Comparison of ENCODE assay signal across 1 cellular context in genomic region chr11:16280256-16280682, GRCh38.
A peak's percentile ranks its signal among the peaks of the same experiment; 100 is the strongest.
TF ChIP-seq lines count a peak whose summit lies in the region.

No MANE protein-coding gene starts in this region.

TF ChIP-seq in K562, 482 proteins besides CTCF, POLR2A, EP300 and RAD21 (continued from another document and continues in another):
- TF ChIP-seq GTF2F1 (IDR thresholded peaks at IDR 0.05; ENCODE audit: low read depth, low read length) (no peak), ZZZ3 (IDR thresholded peaks at IDR 0.05) (no peak), GATAD2B (IDR thresholded peaks at IDR 0.05; ENCODE audit: borderline replicate concordance) (no peak), ZNF217 (CRISPR knock-in tag; IDR thresholded peaks at IDR 0.05) (no peak), NR1H2 (CRISPR knock-in tag; IDR thresholded peaks at IDR 0.05) (no peak), PCBP2 (IDR thresholded peaks at IDR 0.05; ENCODE audit: low read depth, low read length, poor library complexity, severe bottlenecking) (no peak), ZNF134 (CRISPR knock-in tag; conservative IDR thresholded peaks at IDR 0.05) (no peak), ZNF507 (tag; conservative IDR thresholded peaks at IDR 0.05) (no peak), GTF2E2 (tag; IDR thresholded peaks at IDR 0.05) (peak; percentile 69; the same call in 1 of the 2 replicates), RBM34 (IDR thresholded peaks at IDR 0.05; ENCODE audit: borderline replicate concordance, insufficient read depth, low read length) (no peak), MAZ (CRISPR knock-in tag; conservative IDR thresholded peaks at IDR 0.05 in 1 of 2, IDR thresholded peaks at IDR 0.05 in 1 of 2) (0 out of 4 replicates have a peak, but pooled peaks of 1 of the 2 experiments have one; percentile 15), IRF2 (CRISPR knock-in tag; IDR thresholded peaks at IDR 0.05) (no peak), RBM25 (IDR thresholded peaks at IDR 0.05; ENCODE audit: low read depth, low read length, severe bottlenecking) (no peak), ZBTB7A (IDR thresholded peaks at IDR 0.05; ENCODE audit: borderline replicate concordance, control insufficient read depth, low read depth, low read length) (no peak), MEF2D (tag; conservative IDR thresholded peaks at IDR 0.05; ENCODE audit: low read depth) (no peak), ELK1 (CRISPR knock-in tag; IDR thresholded peaks at IDR 0.05) (no peak), FOXP1 (CRISPR knock-in tag; IDR thresholded peaks at IDR 0.05) (no peak), ZNF324 (CRISPR knock-in tag; IDR thresholded peaks at IDR 0.05) (no peak), HMG20B (CRISPR knock-in tag; IDR thresholded peaks at IDR 0.05) (no peak), KAT2B (IDR thresholded peaks at IDR 0.05; ENCODE audit: low read depth, low read length) (no peak), NCOA2 (IDR thresholded peaks at IDR 0.05; ENCODE audit: partially characterized antibody in 2 of 2) (no peak), CREBBP (IDR thresholded peaks at IDR 0.05; ENCODE audit: low read depth, low read length) (no peak), ZBTB43 (CRISPR knock-in tag; IDR thresholded peaks at IDR 0.05) (no peak), ZNF77 (CRISPR knock-in tag; IDR thresholded peaks at IDR 0.05) (no peak), KDM4B (IDR thresholded peaks at IDR 0.05; ENCODE audit: borderline replicate concordance in 2 of 2, low read depth in 1 of 2) (no peak), ERF (CRISPR knock-in tag; IDR thresholded peaks at IDR 0.05) (no peak), MCM7 (IDR thresholded peaks at IDR 0.05) (no peak), IRF1 (CRISPR knock-in tag; IDR thresholded peaks at IDR 0.05; ENCODE audit: borderline replicate concordance) (no peak), POLR3A (IDR thresholded peaks at IDR 0.05; ENCODE audit: borderline replicate concordance, extremely low read depth, insufficient read depth, insufficient read length) (no peak), ZNF584 (CRISPR knock-in tag; IDR thresholded peaks at IDR 0.05; ENCODE audit: low read depth) (no peak), SIX5 (IDR thresholded peaks at IDR 0.05; ENCODE audit: borderline replicate concordance in 1 of 2, insufficient read depth in 1 of 2, low read depth in 1 of 2, low read length in 2 of 2) (no peak), ZNF12 (CRISPR knock-in tag; IDR thresholded peaks at IDR 0.05) (no peak), FUS (optimal IDR thresholded peaks at IDR 0.05; ENCODE audit: low read depth, low read length) (no peak), POLR2H (tag; IDR thresholded peaks at IDR 0.05; ENCODE audit: low read depth) (no peak), ZMIZ1 (IDR thresholded peaks at IDR 0.05; ENCODE audit: low read depth in 2 of 2, low read length in 2 of 2) (no peak), CBX8 (IDR thresholded peaks at IDR 0.05; ENCODE audit: borderline replicate concordance, extremely low read depth, low read depth, low read length, poor library complexity, severe bottlenecking) (no peak), ZNF511 (CRISPR knock-in tag; IDR thresholded peaks at IDR 0.05) (no peak), HES1 (IDR thresholded peaks at IDR 0.05; ENCODE audit: low read depth) (peak; percentile 70; the same call in 1 of the 2 replicates), MTA2 (IDR thresholded peaks at IDR 0.05; ENCODE audit: low read depth) (peak; percentile 17; the same call in 1 of the 2 replicates), GMEB1 (CRISPR knock-in tag; IDR thresholded peaks at IDR 0.05) (no peak), CC2D1A (IDR thresholded peaks at IDR 0.05) (no peak), MBD1 (CRISPR knock-in tag; IDR thresholded peaks at IDR 0.05) (no peak), ZNF165 (CRISPR knock-in tag; IDR thresholded peaks at IDR 0.05; ENCODE audit: borderline replicate concordance) (no peak), TEAD2 (tag; IDR thresholded peaks at IDR 0.05) (no peak), NFIC (IDR thresholded peaks at IDR 0.05) (peak; percentile 98), RFX5 (IDR thresholded peaks at IDR 0.05; ENCODE audit: low read depth, low read length) (no peak), ATF2 (CRISPR knock-in tag; IDR thresholded peaks at IDR 0.05) (no peak), XRCC4 (IDR thresholded peaks at IDR 0.05; ENCODE audit: extremely low read depth, insufficient read depth, insufficient read length) (no peak), CEBPZ (IDR thresholded peaks at IDR 0.05; ENCODE audit: borderline replicate concordance, low read depth, low read length) (no peak), NFRKB (IDR thresholded peaks at IDR 0.05; ENCODE audit: low read depth) (no peak), NCOA1 (IDR thresholded peaks at IDR 0.05; ENCODE audit: low read depth) (peak; percentile 49; the same call in 1 of the 2 replicates), ZNF316 (IDR thresholded peaks at IDR 0.05) (peak; percentile 89), SLC30A9 (CRISPR knock-in tag; IDR thresholded peaks at IDR 0.05) (no peak), FOXM1 (IDR thresholded peaks at IDR 0.05; ENCODE audit: low read depth) (0 out of 2 replicates have a peak, but pooled peaks have one; percentile 56), FOXM1 (CRISPR knock-in tag; IDR thresholded peaks at IDR 0.05; ENCODE audit: low read depth) (no peak), SNIP1 (IDR thresholded peaks at IDR 0.05; ENCODE audit: low read depth) (no peak)
